In genomic region chr9:83969602-83970001, GRCh38 we compare ENCODE assay signal across 19 cellular contexts.
"Had no signal": no experiment of that assay in that cellular context is flagged by ENCODE, and none has a peak within 500 bp of the region (broad histone marks: within the 10 kb centered on the region; RNA-seq: fewer than 3 reads in every experiment).

No MANE protein-coding gene starts in this region.

- DNase-seq: activated CD4-positive, alpha-beta T cell treated with anti-CD3 and anti-CD28 coated beads, Interleukin-2, amount 10 ng/mL, durations not matched to agents 7 days and 5 days; activated effector memory CD4-positive, alpha-beta T cell treated with anti-CD3 and anti-CD28 coated beads, Interleukin-2, amount 50 U/mL, for 16 hours; activated T-cell treated with anti-CD3 and anti-CD28 coated beads, Interleukin-2, amount 50 U/mL, for 72 hours; anterior cingulate cortex; central memory CD4-positive, alpha-beta T cell; dorsolateral prefrontal cortex; foreskin keratinocyte; mesendoderm; spleen; stimulated activated naive CD4-positive, alpha-beta T cell; substantia nigra; T-helper 9 cell; uterus had no signal

- H3K9me3 ChIP-seq: spleen, tibial nerve, uterus had no signal

- H3K4me1 ChIP-seq: foreskin keratinocyte, parathyroid adenoma had no signal

- H3K27me3 ChIP-seq: dorsolateral prefrontal cortex, foreskin keratinocyte, hepatocyte, spleen, tibial nerve, uterus had no signal

- H3K36me3 ChIP-seq: uterus had no signal

- H3K27ac Mint-ChIP-seq: activated CD4-positive, alpha-beta T cell treated with anti-CD3 and anti-CD28 coated beads, Interleukin-2, amount 10 ng/mL, durations not matched to agents 7 days and 5 days had no signal

- ATAC-seq: activated T-cell treated with anti-CD3 and anti-CD28 coated beads, Interleukin-2, amount 50 U/mL, for 72 hours; foreskin keratinocyte; natural killer cell treated with Interleukin-12 subunit alpha and Interleukin-12 subunit beta and Interleukin-15 and Interleukin-18, amount 100 ng/mL, for 72 hours had no signal

- FAIRE-seq: colon had no signal

- H3K9ac ChIP-seq: parathyroid adenoma had no signal

- H3K9me3 Mint-ChIP-seq: activated CD4-positive, alpha-beta T cell treated with anti-CD3 and anti-CD28 coated beads, Interleukin-2, amount 10 ng/mL, durations not matched to agents 7 days and 5 days; activated T-cell treated with anti-CD3 and anti-CD28 coated beads, Interleukin-2, amount 50 U/mL, for 72 hours; brain; natural killer cell treated with Interleukin-12 subunit alpha and Interleukin-12 subunit beta and Interleukin-15 and Interleukin-18, amount 100 ng/mL, for 72 hours had no signal

- H3K27ac ChIP-seq: dorsolateral prefrontal cortex, foreskin keratinocyte, hepatocyte, parathyroid adenoma, spleen, tibial nerve, uterus had no signal

- H3K4me2 ChIP-seq: hepatocyte had no signal

- H2AFZ ChIP-seq: hepatocyte, parathyroid adenoma had no signal

- H3K4me3 Mint-ChIP-seq: activated CD4-positive, alpha-beta T cell treated with anti-CD3 and anti-CD28 coated beads, Interleukin-2, amount 10 ng/mL, durations not matched to agents 7 days and 5 days; activated T-cell treated with anti-CD3 and anti-CD28 coated beads, Interleukin-2, amount 50 U/mL, for 72 hours; natural killer cell treated with Interleukin-12 subunit alpha and Interleukin-12 subunit beta and Interleukin-15 and Interleukin-18, amount 100 ng/mL, for 72 hours had no signal

- H3K4me3 ChIP-seq: dorsolateral prefrontal cortex, hepatocyte, spleen, tibial nerve, uterus had no signal

- H3K27me3 Mint-ChIP-seq: activated CD4-positive, alpha-beta T cell treated with anti-CD3 and anti-CD28 coated beads, Interleukin-2, amount 10 ng/mL, durations not matched to agents 7 days and 5 days; brain; natural killer cell treated with Interleukin-12 subunit alpha and Interleukin-12 subunit beta and Interleukin-15 and Interleukin-18, amount 100 ng/mL, for 72 hours had no signal
